Comparison of ENCODE assay signal across 8 cellular contexts in genomic region chr18:33751613-33752221, GRCh38.
A peak's percentile ranks its signal among the peaks of the same experiment; 100 is the strongest.
DNase-seq lines count a peak whose midpoint lies in the region; ATAC-seq and TF ChIP-seq lines count a peak whose summit lies in the region.

No MANE protein-coding gene starts in this region.

- no peak for ATAC-seq in GM21381 (IDR thresholded peaks at IDR 0.05; ENCODE audit: unreplicated experiment)
- no peak for ATAC-seq in GM21515 (IDR thresholded peaks at IDR 0.05; ENCODE audit: unreplicated experiment)
- ATAC-seq in T-cell (replicated peaks in 1 of 4), result no peak

- CTCF ChIA-PET in AG04450 (lab: Charles Lee) (no interaction called here), T-cell (lab: Charles Lee) (no interaction called here)

- peaks cover 2% of the 10 kb centered on the region for H3K9me3 Mint-ChIP-seq in glutamatergic neuron (ENCODE audit: unreplicated experiment)
- peaks cover 3 to 6% (median 6%) of the 10 kb centered on the region in 3 donors for H3K9me3 Mint-ChIP-seq in T-cell

- H3K4me1 Mint-ChIP-seq in glutamatergic neuron (ENCODE audit: low read depth, unreplicated experiment) (peaks cover 11% of the 10 kb centered on the region), T-cell (no peaks in the 10 kb centered on the region)

- H3K36me3 Mint-ChIP-seq in glutamatergic neuron (ENCODE audit: unreplicated experiment) (no peaks in the 10 kb centered on the region), T-cell (no peaks in the 10 kb centered on the region)

- POLR2A ChIA-PET in AG04450 (lab: Yijun Ruan, JAX) (no interaction called here), T-cell (lab: Charles Lee) (no interaction called here)

- H3K4me3 Mint-ChIP-seq in glutamatergic neuron (ENCODE audit: unreplicated experiment) (no peak overlapping the region), T-cell (no peak overlapping the region)

- H3K4me3 ChIP-seq in AG04450 (ENCODE audit: low read depth, low read length), result no peak overlapping the region
- no peak overlapping the region for H3K4me3 ChIP-seq in HFF-Myc (replicated peaks; ENCODE audit: low read depth, low read length)

- H3K27me3 Mint-ChIP-seq in glutamatergic neuron (ENCODE audit: unreplicated experiment), result no peaks in the 10 kb centered on the region
- no peaks in the 10 kb centered on the region for H3K27me3 Mint-ChIP-seq in T-cell

- no peak overlapping the region for H3K27ac ChIP-seq in AG04450 (ENCODE audit: low read depth, low read length)

- DNase-seq in AG04450 (ENCODE audit: low read depth, low spot score) (no peak), HFF-Myc (ENCODE audit: extremely low read depth, low read depth) (no peak), RKO (ENCODE audit: low spot score) (peak; percentile 49), glutamatergic neuron (no peak), T-cell (no peak)
- no peak for DNase-seq in NK-92 treated with Interleukin-12 subunit alpha and Interleukin-12 subunit beta, amount 100 ng/mL, for 24 hours (lab: John Stamatoyannopoulos, UW)

- peak; percentile 56 for TF ChIP-seq CTCF in AG04450 (IDR thresholded peaks at IDR 0.05; ENCODE audit: low read depth, low read length)
- TF ChIP-seq CTCF in HFF-Myc (IDR thresholded peaks at IDR 0.05; ENCODE audit: low read depth, low read length, missing control alignments), result peak; percentile 39
- TF ChIP-seq CTCF in glutamatergic neuron (IDR thresholded peaks at IDR 0.05; ENCODE audit: partially characterized antibody, unreplicated experiment), result peak; percentile 55

- no peaks in the 10 kb centered on the region for H3K27me3 ChIP-seq in AG04450 (ENCODE audit: control insufficient read depth, insufficient read depth, low read length)

- no peaks in the 10 kb centered on the region for H3K9me3 ChIP-seq in AG04450 (ENCODE audit: control insufficient read depth, insufficient read depth, low read length)

- H3K27ac Mint-ChIP-seq in glutamatergic neuron (ENCODE audit: unreplicated experiment) (no peak overlapping the region), T-cell (no peak overlapping the region)
